ENCODE assay signal across 8 cellular contexts in the genomic region with DNA sequence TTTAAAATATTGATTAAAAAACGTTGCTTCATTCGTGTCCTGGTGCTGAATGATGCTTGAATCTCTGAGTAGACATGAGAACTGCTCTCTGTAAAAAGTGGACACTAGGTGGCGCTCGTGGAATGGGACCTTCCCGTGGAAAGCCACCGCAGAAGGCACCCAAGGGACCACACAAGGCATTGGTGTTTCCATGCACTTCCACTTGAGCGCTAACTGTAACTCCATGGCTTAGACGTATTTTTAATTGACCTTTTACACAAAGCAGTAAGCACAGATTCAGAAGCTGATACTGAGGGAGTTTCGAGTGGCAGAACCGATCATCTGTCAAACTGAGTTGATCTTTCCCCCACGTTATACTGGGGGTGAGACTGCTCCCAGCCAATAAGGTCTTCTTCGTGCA.
DNase-seq lines count a peak whose midpoint lies in the region; ATAC-seq and TF ChIP-seq lines count a peak whose summit lies in the region.

No MANE protein-coding gene starts in this region.

- no peaks in the 10 kb centered on the region for H3K79me2 ChIP-seq in smooth muscle cell (ENCODE audit: low read depth)

- H3K4me1 Mint-ChIP-seq in T-helper 17 cell = peaks cover 62% of the 10 kb centered on the region

- no peak overlapping the region for H3K9ac ChIP-seq in smooth muscle cell (ENCODE audit: low read depth)

- H3F3A ChIP-seq in smooth muscle cell (ENCODE audit: low read depth) = no peaks in the 10 kb centered on the region

- H2AFZ ChIP-seq in smooth muscle cell (ENCODE audit: low read depth) = no peak overlapping the region

- 28 to 37% (median 32%) methylated on average over 12 of the region's 12 CpGs for WGBS in adrenal gland, 4 donors
- WGBS in smooth muscle cell (ENCODE audit: low lambda C conversion rate) = 37% methylated on average over 12 of the region's 12 CpGs

- peak; percentile 50 for ATAC-seq in T-helper 17 cell
- ATAC-seq in left ventricle myocardium superior = peak; percentile 80
- ATAC-seq in GM18519 (IDR thresholded peaks at IDR 0.05; ENCODE audit: low FRiP score, unreplicated experiment) = no peak

- DNase-seq in GM06990 (ENCODE audit: extremely low read depth, insufficient read length) = no peak
- peak; percentile 43 for DNase-seq in HFF-Myc (ENCODE audit: extremely low read depth, low read depth)
- DNase-seq in NCI-H1417 (lab: John Stamatoyannopoulos, UW) = peak; percentile 59 to 96 (median 88)
- DNase-seq in T-helper 17 cell = peak; percentile 62 to 82 (median 66)
- peak; percentile 79 to 96 (median 90) for DNase-seq in adrenal gland
- DNase-seq in left ventricle myocardium superior = peak; percentile 74
- peak; percentile 23 for DNase-seq in smooth muscle cell (lab: John Stamatoyannopoulos, UW; ENCODE audit: unreplicated experiment)

- intact Hi-C loops in adrenal gland (cut with DNase I) (loop anchor here (5.0 to 10.0 kb wide), 2 partner anchors 162 to 381 kb away; no protein-coding TSS in a partner anchor), left ventricle myocardium superior (cut with micrococcal nuclease) (loop anchor here (10.0 kb wide), 1 partner anchor 152 kb away; no protein-coding TSS in a partner anchor)

- H3K27me3 ChIP-seq in GM06990 (replicated peaks; ENCODE audit: control insufficient read depth, insufficient read depth, low read length) (no peaks in the 10 kb centered on the region), adrenal gland (no peaks in the 10 kb centered on the region), smooth muscle cell (ENCODE audit: low read depth) (no peaks in the 10 kb centered on the region)

- no peak overlapping the region for H3K4me3 Mint-ChIP-seq in T-helper 17 cell

- TF ChIP-seq CTCF in GM06990 (IDR thresholded peaks at IDR 0.05; ENCODE audit: insufficient read depth, low read length, poor library complexity, severe bottlenecking) = peak; percentile 81
- TF ChIP-seq CTCF in HFF-Myc (IDR thresholded peaks at IDR 0.05; ENCODE audit: low read depth, low read length, missing control alignments) = peak; percentile 85
- peak; percentile 80 to 93 (median 86) for TF ChIP-seq CTCF in adrenal gland (IDR thresholded peaks at IDR 0.05)
- peak; percentile 84 for TF ChIP-seq CTCF in smooth muscle cell (IDR thresholded peaks at IDR 0.05; ENCODE audit: borderline replicate concordance, insufficient read depth, poor library complexity, severe bottlenecking)

- no peak overlapping the region for H3K4me2 ChIP-seq in smooth muscle cell

- H3K36me3 ChIP-seq in GM06990 (ENCODE audit: control insufficient read depth, insufficient read depth, low read length) = peaks cover 11% of the 10 kb centered on the region
- no peaks in the 10 kb centered on the region for H3K36me3 ChIP-seq in adrenal gland (replicated peaks in 1 of 2)
- no peaks in the 10 kb centered on the region for H3K36me3 ChIP-seq in smooth muscle cell (ENCODE audit: low read depth)

- H3K27ac ChIP-seq in adrenal gland = no peak overlapping the region
- H3K27ac ChIP-seq in smooth muscle cell (ENCODE audit: low read depth) = no peak overlapping the region

- no peak overlapping the region for H3K4me3 ChIP-seq in GM06990 (replicated peaks; ENCODE audit: low read depth, low read length)
- no peak overlapping the region for H3K4me3 ChIP-seq in HFF-Myc (replicated peaks; ENCODE audit: low read depth, low read length)
- H3K4me3 ChIP-seq in adrenal gland = no peak overlapping the region
- no peak overlapping the region for H3K4me3 ChIP-seq in smooth muscle cell

- TF ChIP-seq POLR2A in adrenal gland (IDR thresholded peaks at IDR 0.05) = no peak

- H4K20me1 ChIP-seq in smooth muscle cell (ENCODE audit: low read depth) = no peaks in the 10 kb centered on the region

- H3K36me3 Mint-ChIP-seq in T-helper 17 cell (ENCODE audit: low read depth) = peaks cover 24% of the 10 kb centered on the region

- peak overlapping the region; percentile 92 for H3K27ac Mint-ChIP-seq in T-helper 17 cell

- H3K27me3 Mint-ChIP-seq in T-helper 17 cell = no peaks in the 10 kb centered on the region

- H3K9me3 ChIP-seq in T-helper 17 cell (ENCODE audit: control insufficient read depth, low read length, poor library complexity, severe bottlenecking) (no peaks in the 10 kb centered on the region), adrenal gland (replicated peaks in 1 of 3) (no peaks in the 10 kb centered on the region), smooth muscle cell (replicated peaks; ENCODE audit: low read depth) (no peaks in the 10 kb centered on the region)

- H3K4me1 ChIP-seq in adrenal gland (replicated peaks in 1 of 2) (no peaks in the 10 kb centered on the region), smooth muscle cell (ENCODE audit: low read depth) (no peaks in the 10 kb centered on the region)
